ENCODE assay signal across 1 cellular context in the genomic region with DNA sequence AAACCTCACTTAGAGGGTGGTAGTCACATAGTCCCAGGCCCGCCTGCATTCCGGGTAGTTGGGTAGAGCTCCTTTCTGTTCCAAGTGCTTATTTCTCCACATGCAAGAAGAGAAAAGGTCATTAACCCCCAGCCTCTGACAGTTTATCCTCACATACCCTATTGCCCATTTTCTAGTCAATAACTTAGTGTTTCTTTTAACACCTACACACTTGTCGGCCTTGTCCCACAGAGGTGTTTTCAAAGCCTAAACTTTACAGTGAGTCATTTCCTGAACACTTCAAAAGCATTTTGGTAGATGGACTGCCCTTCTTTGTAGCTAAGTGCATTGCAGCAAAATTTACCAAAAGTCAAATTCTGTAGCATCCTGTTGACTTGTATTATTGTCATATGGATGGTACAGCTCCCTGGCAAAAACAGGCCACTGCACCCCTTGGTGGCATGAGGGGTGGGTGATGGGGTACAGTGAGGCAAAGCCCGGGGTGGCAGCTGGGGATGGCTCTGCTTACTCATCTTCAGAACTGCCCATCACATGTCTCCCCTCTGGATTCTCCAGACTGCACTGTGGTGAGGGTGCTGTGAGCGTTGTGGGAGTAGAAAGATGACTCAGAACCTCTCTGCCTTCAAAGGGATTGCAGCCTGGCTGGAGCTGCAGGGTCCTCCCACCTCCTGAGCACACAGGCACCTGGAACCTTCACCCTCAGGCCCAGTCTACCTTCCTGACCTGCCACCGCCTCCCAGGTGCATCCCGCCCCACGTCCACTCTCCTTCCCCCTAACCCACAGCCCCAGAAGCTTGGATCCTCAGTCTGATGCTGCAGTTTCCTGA.
A peak's percentile ranks its signal among the peaks of the same experiment; 100 is the strongest.
TF ChIP-seq lines count a peak whose summit lies in the region.

No MANE protein-coding gene starts in this region.

TF ChIP-seq in HCT116, 20 proteins besides CTCF, POLR2A, EP300 and RAD21 (continued from another document):
- TF ChIP-seq, protein P1, sequence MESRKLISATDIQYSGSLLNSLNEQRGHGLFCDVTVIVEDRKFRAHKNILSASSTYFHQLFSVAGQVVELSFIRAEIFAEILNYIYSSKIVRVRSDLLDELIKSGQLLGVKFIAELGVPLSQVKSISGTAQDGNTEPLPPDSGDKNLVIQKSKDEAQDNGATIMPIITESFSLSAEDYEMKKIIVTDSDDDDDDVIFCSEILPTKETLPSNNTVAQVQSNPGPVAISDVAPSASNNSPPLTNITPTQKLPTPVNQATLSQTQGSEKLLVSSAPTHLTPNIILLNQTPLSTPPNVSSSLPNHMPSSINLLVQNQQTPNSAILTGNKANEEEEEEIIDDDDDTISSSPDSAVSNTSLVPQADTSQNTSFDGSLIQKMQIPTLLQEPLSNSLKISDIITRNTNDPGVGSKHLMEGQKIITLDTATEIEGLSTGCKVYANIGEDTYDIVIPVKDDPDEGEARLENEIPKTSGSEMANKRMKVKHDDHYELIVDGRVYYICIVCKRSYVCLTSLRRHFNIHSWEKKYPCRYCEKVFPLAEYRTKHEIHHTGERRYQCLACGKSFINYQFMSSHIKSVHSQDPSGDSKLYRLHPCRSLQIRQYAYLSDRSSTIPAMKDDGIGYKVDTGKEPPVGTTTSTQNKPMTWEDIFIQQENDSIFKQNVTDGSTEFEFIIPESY (IDR thresholded peaks at IDR 0.05; ENCODE audit: extremely low read depth, insufficient replicate concordance, low read length), result no peak
- TF ChIP-seq CBX3 (IDR thresholded peaks at IDR 0.05; ENCODE audit: low read depth) (peak; percentile 74; the same call in 1 of the 2 replicates), ZNF274 (IDR thresholded peaks at IDR 0.05; ENCODE audit: low read depth, low read length) (no peak), CEBPB (IDR thresholded peaks at IDR 0.05; ENCODE audit: low read depth) (peak; percentile 79), POLR2AphosphoS5 (IDR thresholded peaks at IDR 0.05; ENCODE audit: low read depth, low read length) (no peak), TCF7L2 (IDR thresholded peaks at IDR 0.05; ENCODE audit: borderline replicate concordance, extremely low read depth, insufficient read depth, insufficient read length) (peak; percentile 88), JUND (IDR thresholded peaks at IDR 0.05) (peak; percentile 87)
- TF ChIP-seq, protein P2, sequence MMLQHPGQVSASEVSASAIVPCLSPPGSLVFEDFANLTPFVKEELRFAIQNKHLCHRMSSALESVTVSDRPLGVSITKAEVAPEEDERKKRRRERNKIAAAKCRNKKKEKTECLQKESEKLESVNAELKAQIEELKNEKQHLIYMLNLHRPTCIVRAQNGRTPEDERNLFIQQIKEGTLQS (IDR thresholded peaks at IDR 0.05), result no peak
- TF ChIP-seq, protein P3, sequence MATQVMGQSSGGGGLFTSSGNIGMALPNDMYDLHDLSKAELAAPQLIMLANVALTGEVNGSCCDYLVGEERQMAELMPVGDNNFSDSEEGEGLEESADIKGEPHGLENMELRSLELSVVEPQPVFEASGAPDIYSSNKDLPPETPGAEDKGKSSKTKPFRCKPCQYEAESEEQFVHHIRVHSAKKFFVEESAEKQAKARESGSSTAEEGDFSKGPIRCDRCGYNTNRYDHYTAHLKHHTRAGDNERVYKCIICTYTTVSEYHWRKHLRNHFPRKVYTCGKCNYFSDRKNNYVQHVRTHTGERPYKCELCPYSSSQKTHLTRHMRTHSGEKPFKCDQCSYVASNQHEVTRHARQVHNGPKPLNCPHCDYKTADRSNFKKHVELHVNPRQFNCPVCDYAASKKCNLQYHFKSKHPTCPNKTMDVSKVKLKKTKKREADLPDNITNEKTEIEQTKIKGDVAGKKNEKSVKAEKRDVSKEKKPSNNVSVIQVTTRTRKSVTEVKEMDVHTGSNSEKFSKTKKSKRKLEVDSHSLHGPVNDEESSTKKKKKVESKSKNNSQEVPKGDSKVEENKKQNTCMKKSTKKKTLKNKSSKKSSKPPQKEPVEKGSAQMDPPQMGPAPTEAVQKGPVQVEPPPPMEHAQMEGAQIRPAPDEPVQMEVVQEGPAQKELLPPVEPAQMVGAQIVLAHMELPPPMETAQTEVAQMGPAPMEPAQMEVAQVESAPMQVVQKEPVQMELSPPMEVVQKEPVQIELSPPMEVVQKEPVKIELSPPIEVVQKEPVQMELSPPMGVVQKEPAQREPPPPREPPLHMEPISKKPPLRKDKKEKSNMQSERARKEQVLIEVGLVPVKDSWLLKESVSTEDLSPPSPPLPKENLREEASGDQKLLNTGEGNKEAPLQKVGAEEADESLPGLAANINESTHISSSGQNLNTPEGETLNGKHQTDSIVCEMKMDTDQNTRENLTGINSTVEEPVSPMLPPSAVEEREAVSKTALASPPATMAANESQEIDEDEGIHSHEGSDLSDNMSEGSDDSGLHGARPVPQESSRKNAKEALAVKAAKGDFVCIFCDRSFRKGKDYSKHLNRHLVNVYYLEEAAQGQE (IDR thresholded peaks at IDR 0.05; ENCODE audit: low read depth), result no peak
